30 cellular contexts compared by ENCODE assay signal in genomic region chr20:41984031-41984430, GRCh38.
DNase-seq lines count a peak whose midpoint lies in the region; ATAC-seq, FAIRE-seq and TF ChIP-seq lines count a peak whose summit lies in the region.
"Had no signal": no experiment of that assay in that cellular context is flagged by ENCODE, and none has a peak within 500 bp of the region (broad histone marks: within the 10 kb centered on the region; RNA-seq: fewer than 3 reads in every experiment).

No MANE protein-coding gene starts in this region.

- intact Hi-C loops in Right ventricle myocardium inferior (cut with DNase I) (no loop called here), left lung (cut with DNase I) (no loop called here)

- no peaks in the 10 kb centered on the region for H3K36me3 ChIP-seq in left lung
- H3K36me3 ChIP-seq: breast epithelium, heart right ventricle, right atrium auricular region, tibial nerve had no signal

- H3K27ac ChIP-seq in left lung, result no peak overlapping the region
- H3K27ac ChIP-seq: breast epithelium, heart right ventricle, right atrium auricular region, tibial nerve had no signal

- no peaks in the 10 kb centered on the region for H3K4me1 ChIP-seq in left lung
- H3K4me1 ChIP-seq: breast epithelium, heart right ventricle, right atrium auricular region, tibial nerve had no signal

- H3K4me3 ChIP-seq in left lung, result no peak overlapping the region
- H3K4me3 ChIP-seq: breast epithelium, GM23338, heart right ventricle, right atrium auricular region, tibial nerve had no signal

- H3K27me3 ChIP-seq in left lung, result peaks cover 0 to 1% of the 10 kb centered on the region in 2 donors
- H3K27me3 ChIP-seq: breast epithelium, right atrium auricular region, tibial nerve had no signal

- no peak for TF ChIP-seq CTCF in left lung (IDR thresholded peaks at IDR 0.05)

- DNase-seq in GM18507 (ENCODE audit: extremely low spot score, insufficient read length, low read depth), result no peak
- DNase-seq in GF-D8 (lab: John Stamatoyannopoulos, UW), result no peak
- DNase-seq in Right ventricle myocardium inferior (ENCODE audit: missing footprints), result no peak
- no peak for DNase-seq in left lung
- DNase-seq in NCI-H2196 treated with DMSO at 0.1 percent for 48 hours (lab: John Stamatoyannopoulos, UW; ENCODE audit: unreplicated experiment), result no peak
- DNase-seq: activated CD4-positive, alpha-beta T cell treated with anti-CD3 and anti-CD28 coated beads for 36 hours; activated CD8-positive, alpha-beta T cell treated with anti-CD3 and anti-CD28 coated beads for 36 hours; foreskin melanocyte; heart right ventricle; midbrain; naive B cell; NCI-H1694; NCI-H446 treated with DMSO at 0.1 percent for 48 hours; NCI-H774; posterior cingulate gyrus; stimulated activated CD4-positive, alpha-beta T cell treated with anti-CD3 and anti-CD28 coated beads, Interleukin-1b, Interleukin-23, amount 100 ng/mL, for 48 hours; stimulated activated CD8-positive, alpha-beta memory T cell treated with anti-CD3 and anti-CD28 coated beads, Interleukin-4, amount 100 ng/mL, for 48 hours; SW 1271 had no signal

- peaks cover 0 to 3% of the 10 kb centered on the region in 2 donors for H3K9me3 ChIP-seq in left lung
- H3K9me3 ChIP-seq: right atrium auricular region had no signal

- ATAC-seq in GM19452 (IDR thresholded peaks at IDR 0.05; ENCODE audit: unreplicated experiment), result peak; percentile 71
- peak; percentile 61 for ATAC-seq in HG02938 (IDR thresholded peaks at IDR 0.05; ENCODE audit: unreplicated experiment)
- ATAC-seq in HG03565 (IDR thresholded peaks at IDR 0.05; ENCODE audit: unreplicated experiment), result peak; percentile 69
- no peak for ATAC-seq in Right ventricle myocardium inferior
- no peak for ATAC-seq in left lung
- ATAC-seq: activated CD4-positive, alpha-beta T cell treated with anti-CD3 and anti-CD28 coated beads for 36 hours; activated CD8-positive, alpha-beta T cell treated with anti-CD3 and anti-CD28 coated beads for 36 hours; activated naive CD4-positive, alpha-beta T cell treated with anti-CD3 and anti-CD28 coated beads, Interleukin-2, amount 50 U/mL, for 72 hours; GM23338; heart right ventricle had no signal

- peak; percentile 24 for FAIRE-seq in GM18507 (lab: Jason Lieb, UNC)
- FAIRE-seq: A204.1, D721Med, keratinocyte, RCC 7860 had no signal

Comparison
In these comparisons a context has a peak if more than half of its experiments do, and no peak if none do; other contexts are left out.
1. ATAC-seq: peak in GM19452 (single experiment), HG02938 (single experiment) and HG03565 (single experiment); none in Right ventricle myocardium inferior (single experiment) and left lung (single experiment).